ENCODE assay signal across 9 cellular contexts in the genomic region with DNA sequence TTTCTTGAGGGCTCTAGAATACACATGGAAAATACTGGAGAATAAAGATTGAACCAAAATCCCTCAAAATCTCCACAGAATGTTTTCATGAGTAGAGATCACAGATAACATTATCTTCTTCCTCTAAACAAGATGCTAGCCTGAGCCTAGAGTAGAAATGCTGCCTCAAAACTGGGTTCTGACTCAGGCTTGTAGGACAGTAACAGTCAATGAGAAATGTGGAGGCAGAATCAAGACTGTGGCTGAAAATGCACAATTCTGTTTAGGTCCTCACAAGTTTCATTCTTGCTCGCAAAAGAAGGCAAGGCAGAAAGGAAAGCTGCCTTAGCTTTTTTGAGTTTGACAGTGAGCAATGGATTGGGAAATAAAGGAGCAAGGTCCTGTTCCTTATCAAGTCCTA. TPM values are rescaled to one million over a fixed set of nuclear protein-coding genes. Genes with fewer than 3 reads are reported as not detected.
A peak's percentile ranks its signal among the peaks of the same experiment; 100 is the strongest.
DNase-seq lines count a peak whose midpoint lies in the region; ATAC-seq, FAIRE-seq and TF ChIP-seq lines count a peak whose summit lies in the region.
"Not testable (repeated sequence)": the region's sequence is repeated elsewhere in the genome, so short reads cannot be mapped to it uniquely, and the experiment has no call there.
"Had no signal": no experiment of that assay in that cellular context is flagged by ENCODE, and none has a peak within 500 bp of the region (broad histone marks: within the 10 kb centered on the region; RNA-seq: fewer than 3 reads in every experiment).

No MANE protein-coding gene starts in this region.

- H2BK5ac ChIP-seq in H1 (ENCODE audit: low read depth, low read length), result not testable (repeated sequence)

- H3K4ac ChIP-seq in H1 (replicated peaks; ENCODE audit: insufficient read length, low read depth, low read length), result not testable (repeated sequence)

- not testable (repeated sequence) for H3K56ac ChIP-seq in H1 (replicated peaks; ENCODE audit: insufficient read length, low read depth, low read length)

- H3K4me3 ChIP-seq in astrocyte (ENCODE audit: insufficient read depth, low read depth, low read length); H1 (ENCODE audit: extremely low read depth in 1 of 4, insufficient read depth in 2 of 4, low read depth in 3 of 4, low read length in 4 of 4): not testable (repeated sequence)

- not testable (repeated sequence) for H4K20me1 ChIP-seq in astrocyte (ENCODE audit: insufficient read depth, low read length); H1 (replicated peaks in 1 of 2; ENCODE audit: control insufficient read depth in 1 of 2, insufficient read depth in 2 of 2, low read length in 2 of 2)

- not testable (repeated sequence) for DNase-seq in GM12891 (ENCODE audit: insufficient read length, low spot score); activated CD4-positive, alpha-beta T cell treated with anti-CD3 and anti-CD28 coated beads for 36 hours; astrocyte (ENCODE audit: low read depth); H1 (ENCODE audit: low read depth in 1 of 2, low spot score in 2 of 2); stimulated activated effector memory CD8-positive, alpha-beta T cell treated with anti-CD3 and anti-CD28 coated beads, Interleukin-12 subunit alpha, Interleukin-12 subunit beta, amount 100 ng/mL, for 72 hours (ENCODE audit: low spot score in 2 of 2)

- peak; percentile 74 for ATAC-seq in activated CD4-positive, alpha-beta T cell treated with anti-CD3 and anti-CD28 coated beads for 36 hours
- peak; percentile 81 for ATAC-seq in stimulated activated effector memory CD8-positive, alpha-beta T cell treated with anti-CD3 and anti-CD28 coated beads, Interleukin-12 subunit alpha, Interleukin-12 subunit beta, amount 100 ng/mL, for 72 hours

- H2BK20ac ChIP-seq in H1 (ENCODE audit: low read length), result not testable (repeated sequence)

- not testable (repeated sequence) for H4K91ac ChIP-seq in H1 (replicated peaks; ENCODE audit: insufficient read length, low read length)

- POLR2A ChIA-PET in activated CD4-positive, alpha-beta T cell treated with anti-CD3 and anti-CD28 coated beads for 36 hours (lab: Charles Lee); H1 (lab: Charles Lee; ENCODE audit: partially characterized antibody): not testable (repeated sequence)

- not testable (repeated sequence) for H3K23ac ChIP-seq in H1 (ENCODE audit: insufficient read length)

- not testable (repeated sequence) for H4K8ac ChIP-seq in H1 (ENCODE audit: extremely low read depth, insufficient read depth, low read length)

- H3K18ac ChIP-seq in H1 (ENCODE audit: extremely low read depth, low read length), result not testable (repeated sequence)

- H2AFZ ChIP-seq in astrocyte (ENCODE audit: low read depth, low read length); H1 (ENCODE audit: low read length): not testable (repeated sequence)

- not testable (repeated sequence) for TF ChIP-seq POLR2A in GM12891 (IDR thresholded peaks at IDR 0.05; ENCODE audit: low read depth, low read length); H1 (IDR thresholded peaks at IDR 0.05; ENCODE audit: control extremely low read depth in 1 of 2, low read depth in 2 of 2, low read length in 2 of 2)

- no CpG with 5 or more reads among the region's 1 CpG for WGBS in H1 (ENCODE audit: extremely low coverage in 1 of 2, insufficient coverage in 1 of 2, insufficient read length in 1 of 2, insufficient replicate concordance in 2 of 2, low coverage in 1 of 2, low lambda C conversion rate in 2 of 2, missing lambda C conversion rate in 1 of 2), 2 experiments

- not testable (repeated sequence) for H3K27me3 ChIP-seq in astrocyte (ENCODE audit: insufficient read depth, low read length); H1 (replicated peaks in 1 of 4; ENCODE audit: control insufficient read depth in 3 of 4, extremely low read depth in 1 of 4, insufficient read depth in 3 of 4, low read length in 3 of 4)

- not testable (repeated sequence) for H3K36me3 ChIP-seq in astrocyte (ENCODE audit: insufficient read depth, low read length); H1 (ENCODE audit: control insufficient read depth in 2 of 4, insufficient read depth in 4 of 4, low read length in 3 of 4)

- not testable (repeated sequence) for H3K4me1 Mint-ChIP-seq in activated CD4-positive, alpha-beta T cell treated with anti-CD3 and anti-CD28 coated beads for 36 hours; astrocyte (ENCODE audit: low read depth, unreplicated experiment); stimulated activated effector memory CD8-positive, alpha-beta T cell treated with anti-CD3 and anti-CD28 coated beads, Interleukin-12 subunit alpha, Interleukin-12 subunit beta, amount 100 ng/mL, for 72 hours

- not testable (repeated sequence) for H3K9me3 Mint-ChIP-seq in activated CD4-positive, alpha-beta T cell treated with anti-CD3 and anti-CD28 coated beads for 36 hours (ENCODE audit: low read depth); astrocyte (ENCODE audit: unreplicated experiment); stimulated activated effector memory CD8-positive, alpha-beta T cell treated with anti-CD3 and anti-CD28 coated beads, Interleukin-12 subunit alpha, Interleukin-12 subunit beta, amount 100 ng/mL, for 72 hours

- not testable (repeated sequence) for H3K27ac Mint-ChIP-seq in activated CD4-positive, alpha-beta T cell treated with anti-CD3 and anti-CD28 coated beads for 36 hours; astrocyte (ENCODE audit: unreplicated experiment); stimulated activated effector memory CD8-positive, alpha-beta T cell treated with anti-CD3 and anti-CD28 coated beads, Interleukin-12 subunit alpha, Interleukin-12 subunit beta, amount 100 ng/mL, for 72 hours

- H3K9ac ChIP-seq in astrocyte (ENCODE audit: low read length); H1 (replicated peaks in 1 of 4; ENCODE audit: extremely low read depth in 1 of 4, low read depth in 3 of 4, low read length in 3 of 4): not testable (repeated sequence)

- not testable (repeated sequence) for H3K79me2 ChIP-seq in astrocyte (ENCODE audit: insufficient read depth, low read length); H1 (ENCODE audit: control insufficient read depth in 1 of 2, insufficient read depth in 2 of 2, low read length in 2 of 2)

- not testable (repeated sequence) for H4K5ac ChIP-seq in H1 (ENCODE audit: insufficient read length, low read depth, low read length)

- TF ChIP-seq CTCF in astrocyte (IDR thresholded peaks at IDR 0.05; ENCODE audit: insufficient read depth, low read depth, low read length); H1 (IDR thresholded peaks at IDR 0.05; ENCODE audit: control extremely low read depth in 1 of 3, insufficient read depth in 1 of 3, low read depth in 1 of 3, low read length in 3 of 3): not testable (repeated sequence)

- peak; percentile 59 for FAIRE-seq in GM12891 (lab: Jason Lieb, UNC)
- FAIRE-seq in astrocyte (lab: Jason Lieb, UNC), result peak; percentile 13
- FAIRE-seq in H1 (lab: Jason Lieb, UNC), result peak; percentile 45

- TF ChIP-seq EP300 in H1 (IDR thresholded peaks at IDR 0.05; ENCODE audit: borderline replicate concordance in 1 of 2, low read depth in 2 of 2, low read length in 2 of 2), result not testable (repeated sequence)

- H3K14ac ChIP-seq in H1 (ENCODE audit: insufficient read length), result not testable (repeated sequence)

- not testable (repeated sequence) for H2BK15ac ChIP-seq in H1 (ENCODE audit: low read length)

- CTCF ChIA-PET in activated CD4-positive, alpha-beta T cell treated with anti-CD3 and anti-CD28 coated beads for 36 hours (lab: Charles Lee); H1 (lab: Charles Lee; ENCODE audit: partially characterized antibody): not testable (repeated sequence)

- H3K27me3 Mint-ChIP-seq in activated CD4-positive, alpha-beta T cell treated with anti-CD3 and anti-CD28 coated beads for 36 hours; astrocyte (ENCODE audit: low read depth, unreplicated experiment): not testable (repeated sequence)

- not testable (repeated sequence) for H3K23me2 ChIP-seq in H1 (ENCODE audit: low read depth, low read length)

- H2BK120ac ChIP-seq in H1 (replicated peaks; ENCODE audit: low read depth, low read length), result not testable (repeated sequence)

- not testable (repeated sequence) for H3K4me2 ChIP-seq in astrocyte (ENCODE audit: low read length); H1 (ENCODE audit: insufficient read depth in 1 of 2, low read depth in 2 of 2, low read length in 2 of 2)

- not testable (repeated sequence) for H3K4me1 ChIP-seq in astrocyte (ENCODE audit: insufficient read depth, low read length); H1 (replicated peaks in 1 of 4; ENCODE audit: control insufficient read depth in 3 of 4, insufficient read depth in 4 of 4, low read length in 3 of 4)

- not testable (repeated sequence) for H2AK5ac ChIP-seq in H1 (ENCODE audit: low read depth, low read length)

- H2BK12ac ChIP-seq in H1 (ENCODE audit: low read depth, low read length), result not testable (repeated sequence)

- not testable (repeated sequence) for TF ChIP-seq RAD21 in H1 (IDR thresholded peaks at IDR 0.05 in 1 of 2, conservative IDR thresholded peaks at IDR 0.05 in 1 of 2; ENCODE audit: low read depth in 2 of 2, low read length in 2 of 2)

- H3K4me3 Mint-ChIP-seq in activated CD4-positive, alpha-beta T cell treated with anti-CD3 and anti-CD28 coated beads for 36 hours; astrocyte (ENCODE audit: unreplicated experiment); stimulated activated effector memory CD8-positive, alpha-beta T cell treated with anti-CD3 and anti-CD28 coated beads, Interleukin-12 subunit alpha, Interleukin-12 subunit beta, amount 100 ng/mL, for 72 hours: not testable (repeated sequence)

- not testable (repeated sequence) for H3K9me3 ChIP-seq in astrocyte (ENCODE audit: insufficient read depth, low read depth, low read length); H1 (ENCODE audit: insufficient read depth in 2 of 2, low read depth in 1 of 2, low read length in 1 of 2)

- not testable (repeated sequence) for H3K79me1 ChIP-seq in H1 (ENCODE audit: low read depth, low read length)

- not testable (repeated sequence) for H3K27ac ChIP-seq in astrocyte (ENCODE audit: low read depth, low read length); H1 (ENCODE audit: low read depth, low read length)

- intact Hi-C loops in activated CD4-positive, alpha-beta T cell treated with anti-CD3 and anti-CD28 coated beads for 36 hours (cut with DNase I, micrococcal nuclease), result not testable (repeated sequence)

- H3K36me3 Mint-ChIP-seq in activated CD4-positive, alpha-beta T cell treated with anti-CD3 and anti-CD28 coated beads for 36 hours (ENCODE audit: low read depth); astrocyte (ENCODE audit: low read depth, unreplicated experiment); stimulated activated effector memory CD8-positive, alpha-beta T cell treated with anti-CD3 and anti-CD28 coated beads, Interleukin-12 subunit alpha, Interleukin-12 subunit beta, amount 100 ng/mL, for 72 hours: not testable (repeated sequence)

RNA-seq across cellular contexts. Expression of gene CKMT1A, which starts 19.5 kb away (rescaled TPM):
- 0.05 TPM for polyA plus RNA-seq in GM12891 (2012; ENCODE audit: low read depth, missing spikeins)
- under 1 TPM; 0.27 to 0.33 TPM for total RNA-seq in activated CD4-positive, alpha-beta T cell treated with anti-CD3 and anti-CD28 coated beads for 36 hours
- 1.2 TPM in 2 replicates for total RNA-seq in astrocyte
- total RNA-seq in H1 (2021; fragmentation: NEBNext Ultra II Directional; extraction: Animal tissue kit (Norgen Biotek cat#: 25700)), result 33.8 and 35.0 TPM in 2 replicates
- 38.9 and 44.8 TPM in 2 replicates for polyA plus RNA-seq in H1 (2011; rRNA removed)
- 52.1 TPM for polyA plus RNA-seq in H1 (2011; cell fraction: cytosol; rRNA removed)
- 69.0 TPM for polyA plus RNA-seq in H1 (2011; cell fraction: nucleus; rRNA removed)
- polyA plus RNA-seq in H1 (2012, experiment 1 of 2), result 35.9 to 44.4 TPM (median 43.2 TPM) in 4 replicates
- polyA plus RNA-seq in H1 (2012, experiment 2 of 2), result 39.5 TPM
- 24.9 TPM for polyA plus RNA-seq in H1 (2013, experiment 1 of 2)
- 22.8 TPM for polyA plus RNA-seq in H1 (2013, experiment 2 of 2)
- polyA minus RNA-seq in H1 (2011; rRNA and poly(A)+ RNA removed), result 87.9 and 108 TPM in 2 replicates
- polyA minus RNA-seq in H1 (2011; cell fraction: cytosol; rRNA and poly(A)+ RNA removed), result 24.1 TPM
- polyA minus RNA-seq in H1 (2011; cell fraction: nucleus; rRNA and poly(A)+ RNA removed), result 35.8 TPM
- total RNA-seq: B cell; CD4-positive, CD25-positive, alpha-beta regulatory T cell; CD8-positive, alpha-beta T cell had no signal
- polyA plus RNA-seq: AG04450; CD4-positive, CD25-positive, alpha-beta regulatory T cell had no signal

RNA-seq across cellular contexts. Expression of gene CATSPER2, which starts 25.5 kb away (rescaled TPM):
- polyA plus RNA-seq in GM12891 (2012; ENCODE audit: low read depth, missing spikeins), result 2.8 TPM
- 1 to 10 TPM; 1.9 to 2.2 TPM for total RNA-seq in activated CD4-positive, alpha-beta T cell treated with anti-CD3 and anti-CD28 coated beads for 36 hours
- 2.0 and 3.3 TPM in 2 replicates for total RNA-seq in astrocyte
- 1.2 TPM in 2 replicates for total RNA-seq in H1 (2021; fragmentation: NEBNext Ultra II Directional; extraction: Animal tissue kit (Norgen Biotek cat#: 25700))
- polyA plus RNA-seq in H1 (2011; rRNA removed), result 0.89 and 1.9 TPM in 2 replicates
- 1.5 TPM for polyA plus RNA-seq in H1 (2011; cell fraction: cytosol; rRNA removed)
- 9.9 TPM for polyA plus RNA-seq in H1 (2011; cell fraction: nucleus; rRNA removed)
- 1.9 to 2.8 TPM (median 2.3 TPM) in 4 replicates for polyA plus RNA-seq in H1 (2012, experiment 1 of 2)
- polyA plus RNA-seq in H1 (2012, experiment 2 of 2), result 0.21 TPM
- polyA plus RNA-seq in H1 (2013, experiment 1 of 2), result 0.87 TPM
- 1.5 TPM for polyA plus RNA-seq in H1 (2013, experiment 2 of 2)
- 3.8 and 5.0 TPM in 2 replicates for polyA minus RNA-seq in H1 (2011; rRNA and poly(A)+ RNA removed)
- polyA minus RNA-seq in H1 (2011; cell fraction: cytosol; rRNA and poly(A)+ RNA removed), result 1.5 TPM
- 5.9 TPM for polyA minus RNA-seq in H1 (2011; cell fraction: nucleus; rRNA and poly(A)+ RNA removed)

RNA-seq across cellular contexts. Expression of gene STRC, which starts 55.6 kb away (rescaled TPM):
- polyA plus RNA-seq in GM12891 (2012; ENCODE audit: low read depth, missing spikeins), result 0.24 TPM
- 1 to 10 TPM in 1 of 2 experiments, under 1 TPM in 1; 0.66 to 1.0 TPM for total RNA-seq in activated CD4-positive, alpha-beta T cell treated with anti-CD3 and anti-CD28 coated beads for 36 hours
- total RNA-seq in astrocyte, result 0.25 and 0.29 TPM in 2 replicates
- 0.34 and 0.42 TPM in 2 replicates for total RNA-seq in H1 (2021; fragmentation: NEBNext Ultra II Directional; extraction: Animal tissue kit (Norgen Biotek cat#: 25700))
- polyA plus RNA-seq in H1 (2011; rRNA removed), result 0.41 and 0.57 TPM in 2 replicates
- polyA plus RNA-seq in H1 (2011; cell fraction: cytosol; rRNA removed), result 0.79 TPM
- 3.4 TPM for polyA plus RNA-seq in H1 (2011; cell fraction: nucleus; rRNA removed)
- 0.50 to 1.3 TPM (median 0.75 TPM) in 4 replicates for polyA plus RNA-seq in H1 (2012, experiment 1 of 2)
- 0.10 TPM for polyA plus RNA-seq in H1 (2012, experiment 2 of 2)
- 0.18 TPM for polyA plus RNA-seq in H1 (2013, experiment 1 of 2)
- 0.13 TPM for polyA plus RNA-seq in H1 (2013, experiment 2 of 2)
- polyA minus RNA-seq in H1 (2011; rRNA and poly(A)+ RNA removed), result 0.59 and 0.79 TPM in 2 replicates
- not detected for polyA minus RNA-seq in H1 (2011; cell fraction: cytosol; rRNA and poly(A)+ RNA removed)
- polyA minus RNA-seq in H1 (2011; cell fraction: nucleus; rRNA and poly(A)+ RNA removed), result 2.3 TPM
- polyA plus RNA-seq: AG04450; CD4-positive, CD25-positive, alpha-beta regulatory T cell had no signal

Comparison
In these comparisons a context has a peak if more than half of its experiments do, and no peak if none do; other contexts are left out.
1. RNA of gene CKMT1A, which starts 19.5 kb away (total RNA-seq): 33.8 to 35.0 TPM in H1; 1.2 TPM in astrocyte and 0.27 to 0.33 TPM in activated CD4-positive, alpha-beta T cell treated with anti-CD3 and anti-CD28 coated beads for 36 hours; every median in the first group is over 10 times any median in the second.